In genomic region chr9:14428781-14429230, GRCh38 we compare ENCODE assay signal across 8 cellular contexts.
DNase-seq lines count a peak whose midpoint lies in the region; ATAC-seq, FAIRE-seq and TF ChIP-seq lines count a peak whose summit lies in the region.

No MANE protein-coding gene starts in this region.

- in situ Hi-C loops in brain microvascular endothelial cell (cut with HindIII; ENCODE audit: low pct_ligation_motif_present, low sequenced_read_pairs): no loop called here

- FAIRE-seq in kidney (lab: Jason Lieb, UNC): no peak

- no peak overlapping the region for H3K4me3 Mint-ChIP-seq in CD8-positive, alpha-beta T cell

- no peaks in the 10 kb centered on the region for H4K20me1 ChIP-seq in Loucy (ENCODE audit: insufficient read depth, low read length, poor library complexity, severe bottlenecking)

- H3K9me3 Mint-ChIP-seq in CD8-positive, alpha-beta T cell: no peaks in the 10 kb centered on the region

- H3K9me2 ChIP-seq in Loucy (replicated peaks; ENCODE audit: low read depth, low read length): no peaks in the 10 kb centered on the region

- intact Hi-C loops in CD8-positive, alpha-beta T cell (cut with DNase I, micrococcal nuclease): no loop called here
- intact Hi-C loops in kidney (cut with DNase I): no loop called here

- no peaks in the 10 kb centered on the region for H3K4me1 ChIP-seq in CD8-positive, alpha-beta T cell (ENCODE audit: insufficient read depth, low read length)
- peaks cover 5% of the 10 kb centered on the region for H3K4me1 ChIP-seq in Loucy (ENCODE audit: insufficient read depth, low read length, poor library complexity, severe bottlenecking)
- peaks cover 5 to 8% of the 10 kb centered on the region in 2 donors for H3K4me1 ChIP-seq in kidney (ENCODE audit: control insufficient read depth in 1 of 2, insufficient read depth in 1 of 2, low read depth in 1 of 2, low read length in 2 of 2)

- no peak overlapping the region for H3K4me3 ChIP-seq in CD8-positive, alpha-beta T cell (ENCODE audit: low read depth, low read length)
- peak overlapping the region; percentile 49 for H3K4me3 ChIP-seq in Loucy (ENCODE audit: low read length, poor library complexity, severe bottlenecking)
- no peak overlapping the region for H3K4me3 ChIP-seq in brain microvascular endothelial cell (ENCODE audit: low read depth, low read length)
- H3K4me3 ChIP-seq in kidney (ENCODE audit: low read length in 2 of 2): no peak overlapping the region

- H3K36me3 ChIP-seq in CD8-positive, alpha-beta T cell (ENCODE audit: insufficient read depth, low read length): no peaks in the 10 kb centered on the region
- H3K36me3 ChIP-seq in Loucy (ENCODE audit: insufficient read depth, low read length): no peaks in the 10 kb centered on the region
- H3K36me3 ChIP-seq in brain microvascular endothelial cell (replicated peaks): no peaks in the 10 kb centered on the region
- H3K36me3 ChIP-seq in kidney (ENCODE audit: control insufficient read depth in 1 of 2, insufficient read depth in 2 of 2, low read length in 2 of 2): no peaks in the 10 kb centered on the region

- H3K27ac ChIP-seq in CD8-positive, alpha-beta T cell (ENCODE audit: low read depth, low read length): no peak overlapping the region
- H3K27ac ChIP-seq in brain microvascular endothelial cell (no peak overlapping the region), kidney (ENCODE audit: low read depth in 2 of 2, low read length in 2 of 2) (no peak overlapping the region)

- H3K9ac ChIP-seq in Loucy (ENCODE audit: low read depth, low read length, poor library complexity, severe bottlenecking) (no peak overlapping the region), kidney (ENCODE audit: low read length in 2 of 2) (no peak overlapping the region)

- peaks cover 1% of the 10 kb centered on the region for H3K4me1 Mint-ChIP-seq in CD8-positive, alpha-beta T cell (ENCODE audit: low read depth)

- no peaks in the 10 kb centered on the region for H3K36me3 Mint-ChIP-seq in CD8-positive, alpha-beta T cell

- ATAC-seq in CD8-positive, alpha-beta T cell: no peak
- ATAC-seq in GM19395 (IDR thresholded peaks at IDR 0.05; ENCODE audit: unreplicated experiment): peak; percentile 81
- ATAC-seq in HG02981 (IDR thresholded peaks at IDR 0.05; ENCODE audit: unreplicated experiment): no peak

- peak in 4 of 7 experiments; percentile 1 to 34 (median 10) for DNase-seq in CD8-positive, alpha-beta T cell
- DNase-seq in SHP77 treated with DMSO at 0.1 percent for 48 hours (lab: John Stamatoyannopoulos, UW) (peak; percentile 12), brain microvascular endothelial cell (peak; percentile 77), kidney (peak; percentile 76)
- peak; percentile 4 to 18 (median 14) for DNase-seq in stimulated activated CD4-positive, alpha-beta T cell treated with anti-CD3 and anti-CD28 coated beads, TNF-alpha, amount 100 ng/mL, for 24 hours (ENCODE audit: low read depth in 3 of 3)

- H3F3A ChIP-seq in Loucy (ENCODE audit: low read depth): no peaks in the 10 kb centered on the region

- H3K4me2 ChIP-seq in Loucy (ENCODE audit: low read depth, low read length, poor library complexity, severe bottlenecking): peak overlapping the region; percentile 68

- POLR2A ChIA-PET in CD8-positive, alpha-beta T cell (lab: Charles Lee): no interaction called here

- peak; percentile 39 for TF ChIP-seq CTCF in CD8-positive, alpha-beta T cell (IDR thresholded peaks at IDR 0.05)
- TF ChIP-seq CTCF in Loucy (conservative IDR thresholded peaks at IDR 0.05; ENCODE audit: low read length) (peak; percentile 91), brain microvascular endothelial cell (IDR thresholded peaks at IDR 0.05; ENCODE audit: low read depth, low read length, missing control alignments) (peak; percentile 85), kidney (IDR thresholded peaks at IDR 0.05; ENCODE audit: borderline replicate concordance, extremely low read depth, insufficient read depth) (peak; percentile 68)

- no peak overlapping the region for H3K27ac Mint-ChIP-seq in CD8-positive, alpha-beta T cell

- CTCF ChIA-PET in CD8-positive, alpha-beta T cell (lab: Charles Lee): interaction anchor here (1.2 kb wide), 1 partner anchor 16 kb away, joined by 3 read pairs; no protein-coding TSS in a partner anchor

- H3K79me2 ChIP-seq in Loucy (ENCODE audit: insufficient read depth, low read length): no peaks in the 10 kb centered on the region

- peak overlapping the region; percentile 77 for H2AFZ ChIP-seq in Loucy (ENCODE audit: low read length)

- H3K27me3 ChIP-seq in CD8-positive, alpha-beta T cell (ENCODE audit: insufficient read depth, low read length): no peaks in the 10 kb centered on the region
- no peaks in the 10 kb centered on the region for H3K27me3 ChIP-seq in Loucy (ENCODE audit: insufficient read depth, low read length, poor library complexity, severe bottlenecking)
- no peaks in the 10 kb centered on the region for H3K27me3 ChIP-seq in brain microvascular endothelial cell (replicated peaks)

- H3K9me3 ChIP-seq in CD8-positive, alpha-beta T cell (ENCODE audit: low read length): no peaks in the 10 kb centered on the region
- H3K9me3 ChIP-seq in Loucy (ENCODE audit: insufficient read depth, low read depth, low read length): no peaks in the 10 kb centered on the region
- H3K9me3 ChIP-seq in kidney (ENCODE audit: control insufficient read depth in 1 of 2, low read length in 2 of 2): no peaks in the 10 kb centered on the region

- H3K27me3 Mint-ChIP-seq in CD8-positive, alpha-beta T cell (ENCODE audit: low read depth): peaks cover 17% of the 10 kb centered on the region

Comparison
In these comparisons a context has a peak if more than half of its experiments do, and no peak if none do; other contexts are left out.
1. DNase-seq: peak in every context shown above with its lines; median percentile 77 in brain microvascular endothelial cell; 76 in kidney; 14 in stimulated activated CD4-positive, alpha-beta T cell treated with anti-CD3 and anti-CD28 coated beads, TNF-alpha, amount 100 ng/mL, for 24 hours; 12 in SHP77 treated with DMSO at 0.1 percent for 48 hours; 10 in CD8-positive, alpha-beta T cell.
2. CTCF ChIP-seq: peak in every context shown above with its lines; median percentile 91 in Loucy; 85 in brain microvascular endothelial cell; 68 in kidney; 39 in CD8-positive, alpha-beta T cell.